ENCODE assay signal across 2 cellular contexts in the genomic region with DNA sequence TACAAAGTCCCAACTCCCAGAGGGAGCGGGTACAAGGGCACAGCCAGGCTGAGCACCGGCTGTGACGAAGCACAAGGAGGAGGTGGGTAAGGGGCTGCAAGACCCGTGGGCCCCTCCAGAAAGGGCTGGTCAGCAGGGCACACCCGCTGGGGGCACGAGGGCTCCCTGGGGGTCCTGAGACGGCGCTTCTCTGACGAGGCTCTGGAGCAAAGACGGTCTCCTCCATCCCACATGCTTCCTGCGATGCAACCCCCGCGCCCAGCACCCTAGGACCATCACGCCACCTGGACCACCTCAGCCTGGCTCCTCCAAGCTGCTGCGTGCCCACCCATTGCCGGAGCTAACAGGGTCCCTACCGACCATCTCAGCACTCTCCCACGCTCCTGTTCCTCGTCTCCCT.
A peak's percentile ranks its signal among the peaks of the same experiment; 100 is the strongest.
TF ChIP-seq lines count a peak whose summit lies in the region.

No MANE protein-coding gene starts in this region.

TF ChIP-seq in IMR-90, 13 proteins besides CTCF, POLR2A, EP300 and RAD21:
- TF ChIP-seq MAFK (IDR thresholded peaks at IDR 0.05; ENCODE audit: low read depth, low read length) (no peak), RFX5 (IDR thresholded peaks at IDR 0.05; ENCODE audit: low read depth, low read length) (no peak), FOS (IDR thresholded peaks at IDR 0.05; ENCODE audit: low read depth, low read length) (no peak), BHLHE40 (IDR thresholded peaks at IDR 0.05; ENCODE audit: low read depth, low read length) (no peak), SMC3 (IDR thresholded peaks at IDR 0.05; ENCODE audit: low read depth, low read length) (no peak), NFE2L2 (IDR thresholded peaks at IDR 0.05; ENCODE audit: low read depth, low read length) (no peak), MAZ (IDR thresholded peaks at IDR 0.05; ENCODE audit: borderline replicate concordance, low read depth, low read length) (no peak), CEBPB (IDR thresholded peaks at IDR 0.05; ENCODE audit: low read depth, low read length) (no peak), MXI1 (IDR thresholded peaks at IDR 0.05; ENCODE audit: borderline replicate concordance, low read depth, low read length) (no peak), CHD1 (IDR thresholded peaks at IDR 0.05; ENCODE audit: low read depth, low read length) (no peak), RCOR1 (IDR thresholded peaks at IDR 0.05; ENCODE audit: insufficient replicate concordance, low read length) (no peak)
- TF ChIP-seq, protein P1, sequence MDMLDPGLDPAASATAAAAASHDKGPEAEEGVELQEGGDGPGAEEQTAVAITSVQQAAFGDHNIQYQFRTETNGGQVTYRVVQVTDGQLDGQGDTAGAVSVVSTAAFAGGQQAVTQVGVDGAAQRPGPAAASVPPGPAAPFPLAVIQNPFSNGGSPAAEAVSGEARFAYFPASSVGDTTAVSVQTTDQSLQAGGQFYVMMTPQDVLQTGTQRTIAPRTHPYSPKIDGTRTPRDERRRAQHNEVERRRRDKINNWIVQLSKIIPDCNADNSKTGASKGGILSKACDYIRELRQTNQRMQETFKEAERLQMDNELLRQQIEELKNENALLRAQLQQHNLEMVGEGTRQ (IDR thresholded peaks at IDR 0.05; ENCODE audit: low read depth, low read length): no peak
- TF ChIP-seq, protein P2, sequence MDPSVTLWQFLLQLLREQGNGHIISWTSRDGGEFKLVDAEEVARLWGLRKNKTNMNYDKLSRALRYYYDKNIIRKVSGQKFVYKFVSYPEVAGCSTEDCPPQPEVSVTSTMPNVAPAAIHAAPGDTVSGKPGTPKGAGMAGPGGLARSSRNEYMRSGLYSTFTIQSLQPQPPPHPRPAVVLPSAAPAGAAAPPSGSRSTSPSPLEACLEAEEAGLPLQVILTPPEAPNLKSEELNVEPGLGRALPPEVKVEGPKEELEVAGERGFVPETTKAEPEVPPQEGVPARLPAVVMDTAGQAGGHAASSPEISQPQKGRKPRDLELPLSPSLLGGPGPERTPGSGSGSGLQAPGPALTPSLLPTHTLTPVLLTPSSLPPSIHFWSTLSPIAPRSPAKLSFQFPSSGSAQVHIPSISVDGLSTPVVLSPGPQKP (IDR thresholded peaks at IDR 0.05; ENCODE audit: borderline replicate concordance, low read depth, low read length): no peak

TF ChIP-seq in K562, 482 proteins besides CTCF, POLR2A, EP300 and RAD21:
- TF ChIP-seq POLR2G (IDR thresholded peaks at IDR 0.05; ENCODE audit: low read depth, low read length) (peak; percentile 48; the same call in 1 of the 2 replicates), KLF13 (tag; IDR thresholded peaks at IDR 0.05; ENCODE audit: borderline replicate concordance, low read depth) (no peak)
